Comparison of ENCODE assay signal across 15 cellular contexts in genomic region chr10:72038458-72039001, GRCh38. TPM values are rescaled to one million over a fixed set of nuclear protein-coding genes. Genes with fewer than 3 reads are reported as not detected.
A peak's percentile ranks its signal among the peaks of the same experiment; 100 is the strongest.
DNase-seq lines count a peak whose midpoint lies in the region; ATAC-seq and TF ChIP-seq lines count a peak whose summit lies in the region.
"Had no signal": no experiment of that assay in that cellular context is flagged by ENCODE, and none has a peak within 500 bp of the region (broad histone marks: within the 10 kb centered on the region; RNA-seq: fewer than 3 reads in every experiment).

No MANE protein-coding gene starts in this region.

- no peak for TF ChIP-seq CTCF in GM23338 (conservative IDR thresholded peaks at IDR 0.05; ENCODE audit: low read depth in 2 of 2)
- no peak for TF ChIP-seq CTCF in adrenal gland (IDR thresholded peaks at IDR 0.05)
- no peak for TF ChIP-seq CTCF in hepatocyte (IDR thresholded peaks at IDR 0.05; ENCODE audit: poor library complexity)
- TF ChIP-seq CTCF in smooth muscle cell (IDR thresholded peaks at IDR 0.05; ENCODE audit: borderline replicate concordance, insufficient read depth, poor library complexity, severe bottlenecking) = no peak

- H3K4me1 Mint-ChIP-seq in GM23338 = peaks cover 23% of the 10 kb centered on the region
- H3K4me1 Mint-ChIP-seq: CD8-positive, alpha-beta memory T cell; natural killer cell had no signal

- no peaks in the 10 kb centered on the region for H3K4me1 ChIP-seq in GM23338 (ENCODE audit: insufficient read depth)
- H3K4me1 ChIP-seq in adrenal gland (replicated peaks in 1 of 2) = peaks cover 11 to 17% of the 10 kb centered on the region in 2 donors
- H3K4me1 ChIP-seq in hepatocyte (ENCODE audit: insufficient read depth) = peaks cover 12% of the 10 kb centered on the region
- peaks cover 9% of the 10 kb centered on the region for H3K4me1 ChIP-seq in smooth muscle cell (ENCODE audit: low read depth)
- H3K4me1 ChIP-seq: sigmoid colon had no signal

- H3K4me2 ChIP-seq in GM23338 = no peak overlapping the region
- H3K4me2 ChIP-seq in hepatocyte = no peak overlapping the region
- no peak overlapping the region for H3K4me2 ChIP-seq in smooth muscle cell

- H4K20me1 ChIP-seq in GM23338 (replicated peaks; ENCODE audit: insufficient read depth) (no peaks in the 10 kb centered on the region), hepatocyte (ENCODE audit: insufficient read depth, poor library complexity, severe bottlenecking) (no peaks in the 10 kb centered on the region), smooth muscle cell (ENCODE audit: low read depth) (no peaks in the 10 kb centered on the region)

- WGBS in adrenal gland, 4 donors = 47 to 57% (median 49%) methylated on average over 13 of the region's 13 CpGs
- 67% methylated on average over 13 of the region's 13 CpGs for whole genome bisulfite sequencing in hepatocyte (ENCODE audit: low lambda C conversion rate, missing lambda C conversion rate)
- 39% methylated on average over 13 of the region's 13 CpGs for WGBS in smooth muscle cell (ENCODE audit: low lambda C conversion rate)

- intact Hi-C loops in adrenal gland (cut with DNase I) = loop anchor here in 1 of 2 donors (5.0 kb wide), 1 partner anchor 36 kb away; no protein-coding TSS in a partner anchor

- H3F3A ChIP-seq in GM23338 (replicated peaks; ENCODE audit: low read depth) = no peaks in the 10 kb centered on the region
- no peaks in the 10 kb centered on the region for H3F3A ChIP-seq in smooth muscle cell (ENCODE audit: low read depth)

- H3K4me3 ChIP-seq in GM23338 (no peak overlapping the region), adrenal gland (no peak overlapping the region), hepatocyte (no peak overlapping the region), smooth muscle cell (no peak overlapping the region)
- H3K4me3 ChIP-seq: sigmoid colon had no signal

- H3K36me3 ChIP-seq in GM23338 (ENCODE audit: insufficient read depth) (no peaks in the 10 kb centered on the region), adrenal gland (replicated peaks in 1 of 2) (no peaks in the 10 kb centered on the region), hepatocyte (replicated peaks; ENCODE audit: insufficient read depth, low read depth) (no peaks in the 10 kb centered on the region), smooth muscle cell (ENCODE audit: low read depth) (no peaks in the 10 kb centered on the region)
- H3K36me3 ChIP-seq: sigmoid colon had no signal

- peaks cover 10% of the 10 kb centered on the region for H3K27me3 Mint-ChIP-seq in GM23338 (ENCODE audit: insufficient read depth, low read depth, poor library complexity)
- H3K27me3 Mint-ChIP-seq: stimulated activated naive CD8-positive, alpha-beta T cell treated with anti-CD3 and anti-CD28 coated beads, Interleukin-15, amount 100 ng/mL, for 72 hours had no signal

- no peak overlapping the region for H3K9ac ChIP-seq in smooth muscle cell (ENCODE audit: low read depth)

- no peaks in the 10 kb centered on the region for H3K27me3 ChIP-seq in GM23338 (ENCODE audit: insufficient read depth)
- no peaks in the 10 kb centered on the region for H3K27me3 ChIP-seq in adrenal gland
- no peaks in the 10 kb centered on the region for H3K27me3 ChIP-seq in hepatocyte
- H3K27me3 ChIP-seq in smooth muscle cell (ENCODE audit: low read depth) = no peaks in the 10 kb centered on the region
- H3K27me3 ChIP-seq: sigmoid colon had no signal

- H3K27ac Mint-ChIP-seq in GM23338 = 0 out of 2 replicates have a peak overlapping the region, but pooled peaks have one; percentile 31
- H3K27ac Mint-ChIP-seq: CD8-positive, alpha-beta memory T cell; natural killer cell; stimulated activated naive CD8-positive, alpha-beta T cell treated with anti-CD3 and anti-CD28 coated beads, Interleukin-15, amount 100 ng/mL, for 72 hours had no signal

- H3K9me3 ChIP-seq in adrenal gland (replicated peaks in 1 of 3) = no peaks in the 10 kb centered on the region
- no peaks in the 10 kb centered on the region for H3K9me3 ChIP-seq in hepatocyte (ENCODE audit: low read depth)
- no peaks in the 10 kb centered on the region for H3K9me3 ChIP-seq in smooth muscle cell (replicated peaks; ENCODE audit: low read depth)
- H3K9me3 ChIP-seq: sigmoid colon had no signal

- H2AFZ ChIP-seq in GM23338 = no peak overlapping the region
- H2AFZ ChIP-seq in hepatocyte = no peak overlapping the region
- no peak overlapping the region for H2AFZ ChIP-seq in smooth muscle cell (ENCODE audit: low read depth)

- H3K79me2 ChIP-seq in GM23338 (replicated peaks; ENCODE audit: insufficient read depth) (no peaks in the 10 kb centered on the region), hepatocyte (no peaks in the 10 kb centered on the region), smooth muscle cell (ENCODE audit: low read depth) (no peaks in the 10 kb centered on the region)

- DNase-seq in GM23338 (ENCODE audit: low spot score) = no peak
- peak in 6 of 7 donors; percentile 74 to 86 (median 83) for DNase-seq in adrenal gland
- DNase-seq in hepatocyte (ENCODE audit: low spot score) = peak; percentile 54
- DNase-seq in smooth muscle cell (lab: John Stamatoyannopoulos, UW; ENCODE audit: unreplicated experiment) = no peak
- DNase-seq in hippocampal formation (lab: John Stamatoyannopoulos, UW) = no peak
- DNase-seq in NCI-H526 treated with DMSO at 0.1 percent for 48 hours (lab: John Stamatoyannopoulos, UW) = no peak
- DNase-seq in RPMI8226 = no peak
- DNase-seq: activated CD4-positive, alpha-beta T cell treated with anti-CD3 and anti-CD28 coated beads for 1 hour; activated T-cell treated with anti-CD3 and anti-CD28 coated beads, Interleukin-2, amount 50 U/mL, for 1 hour; CD8-positive, alpha-beta memory T cell; GDM1; natural killer cell; sigmoid colon; stimulated activated naive CD8-positive, alpha-beta T cell treated with anti-CD3 and anti-CD28 coated beads, Interleukin-15, amount 100 ng/mL, for 72 hours had no signal

- H3K4me3 Mint-ChIP-seq in GM23338 = no peak overlapping the region
- H3K4me3 Mint-ChIP-seq: CD8-positive, alpha-beta memory T cell; natural killer cell; stimulated activated naive CD8-positive, alpha-beta T cell treated with anti-CD3 and anti-CD28 coated beads, Interleukin-15, amount 100 ng/mL, for 72 hours had no signal

- no peak overlapping the region for H3K27ac ChIP-seq in GM23338 (ENCODE audit: low read depth)
- H3K27ac ChIP-seq in adrenal gland = peak overlapping the region in 4 of 5 donors; percentile 59 to 83 (median 68)
- peak overlapping the region; percentile 70 for H3K27ac ChIP-seq in hepatocyte
- H3K27ac ChIP-seq in smooth muscle cell (ENCODE audit: low read depth) = peak overlapping the region; percentile 44
- H3K27ac ChIP-seq: sigmoid colon had no signal

- no peak for ATAC-seq in GM23338
- ATAC-seq in HG03565 (IDR thresholded peaks at IDR 0.05; ENCODE audit: unreplicated experiment) = no peak
- ATAC-seq: natural killer cell; stimulated activated naive CD8-positive, alpha-beta T cell treated with anti-CD3 and anti-CD28 coated beads, Interleukin-15, amount 100 ng/mL, for 72 hours had no signal

- H3K9me2 ChIP-seq in GM23338 (ENCODE audit: insufficient read depth) (no peaks in the 10 kb centered on the region), hepatocyte (replicated peaks; ENCODE audit: insufficient read depth) (no peaks in the 10 kb centered on the region)

- H3K9me3 Mint-ChIP-seq in GM23338 = no peaks in the 10 kb centered on the region
- H3K9me3 Mint-ChIP-seq: CD8-positive, alpha-beta memory T cell; natural killer cell; stimulated activated naive CD8-positive, alpha-beta T cell treated with anti-CD3 and anti-CD28 coated beads, Interleukin-15, amount 100 ng/mL, for 72 hours had no signal

- no peaks in the 10 kb centered on the region for H3K36me3 Mint-ChIP-seq in GM23338 (ENCODE audit: low read depth)
- H3K36me3 Mint-ChIP-seq: CD8-positive, alpha-beta memory T cell; natural killer cell had no signal

- TF ChIP-seq POLR2A in adrenal gland (IDR thresholded peaks at IDR 0.05) = no peak

TF ChIP-seq in GM23338, 12 proteins besides CTCF, POLR2A, EP300 and RAD21 (continues in another document):
- TF ChIP-seq EZH2 (IDR thresholded peaks at IDR 0.05; ENCODE audit: low read depth, unreplicated experiment) = no peak
- TF ChIP-seq ETS1 (IDR thresholded peaks at IDR 0.05) = no peak

RNA-seq across cellular contexts. Expression of gene SPOCK2, which starts 49.8 kb away (rescaled TPM):
- 2.6 and 3.6 TPM in 2 replicates for total RNA-seq in GM23338 (2014; rRNA removed; shearing (Covaris generic))
- polyA plus RNA-seq in GM23338 (2016; fragmentation: Nextera tagmentation; extraction: Ambion mirVana) = 1.2 and 1.3 TPM in 2 replicates
- total RNA-seq in adrenal gland = 10 to 100 TPM; 13.8 to 68.9 (median 40.6) TPM
- polyA plus RNA-seq in adrenal gland = 10 to 100 TPM; 11.7 to 57.8 (median 23.6) TPM
- 3.0 and 3.2 TPM in 2 replicates for total RNA-seq in hepatocyte
- 3.1 and 5.2 TPM in 2 replicates for polyA plus RNA-seq in hepatocyte
- total RNA-seq in smooth muscle cell = 0.09 and 1.1 TPM in 2 replicates
- polyA plus RNA-seq in smooth muscle cell = 0.47 TPM in 1 of 2 replicates, not detected in the other

Comparison
In these comparisons a context has a peak if more than half of its experiments do, and no peak if none do; other contexts are left out.
1. DNase-seq: peak in adrenal gland (6 of 7) and hepatocyte (single experiment); none in GM23338 (single experiment), smooth muscle cell (single experiment), hippocampal formation (0 of 2), NCI-H526 treated with DMSO at 0.1 percent for 48 hours (single experiment) and RPMI8226 (single experiment).